Comparison of ENCODE assay signal across 24 cellular contexts in the genomic region with DNA sequence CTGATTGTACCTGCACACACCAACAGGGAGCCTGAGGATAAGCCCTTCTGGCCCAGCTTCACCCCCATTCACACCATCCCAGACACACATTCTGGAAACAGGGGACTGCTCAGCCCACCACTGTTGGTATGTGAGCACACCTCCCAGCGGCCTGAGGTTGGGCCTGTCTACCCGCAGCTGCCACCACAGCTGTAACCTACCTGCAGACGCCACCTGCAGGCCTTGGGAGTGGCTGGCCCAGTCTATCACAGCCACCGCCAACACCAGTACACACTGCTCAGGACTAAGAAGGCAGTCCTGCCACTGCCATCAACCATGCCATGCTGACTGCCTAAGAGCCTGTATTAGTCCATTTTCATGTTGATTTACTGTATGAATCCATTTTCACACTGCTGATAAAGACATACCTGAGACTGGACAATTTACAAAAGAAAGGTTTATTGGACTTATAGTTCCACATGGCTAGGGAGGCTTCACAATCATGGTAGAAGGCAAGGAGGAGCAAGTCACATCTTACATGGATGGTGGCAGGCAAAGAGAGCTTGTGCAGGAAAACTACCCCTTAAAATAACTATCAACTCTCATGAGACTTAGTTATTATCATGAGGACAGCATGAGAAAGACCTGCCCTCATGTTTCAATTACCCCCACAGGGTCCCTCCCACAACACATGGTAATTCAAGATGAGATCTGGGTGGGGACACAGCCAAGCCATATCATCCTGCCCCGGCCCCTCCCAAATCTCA. TPM values are rescaled to one million over a fixed set of nuclear protein-coding genes. Genes with fewer than 3 reads are reported as not detected.
A peak's percentile ranks its signal among the peaks of the same experiment; 100 is the strongest.
DNase-seq lines count a peak whose midpoint lies in the region; ATAC-seq, FAIRE-seq and TF ChIP-seq lines count a peak whose summit lies in the region.
"Had no signal": no experiment of that assay in that cellular context is flagged by ENCODE, and none has a peak within 500 bp of the region (broad histone marks: within the 10 kb centered on the region; RNA-seq: fewer than 3 reads in every experiment).

No MANE protein-coding gene starts in this region.

- peaks cover 0 to 8% (median 3%) of the 10 kb centered on the region in 4 experiments; a peak in 4 of 7 replicates for H3K4me1 ChIP-seq in H1 (replicated peaks in 1 of 4; ENCODE audit: control insufficient read depth in 3 of 4, insufficient read depth in 4 of 4, low read length in 3 of 4)
- H3K4me1 ChIP-seq: pancreas had no signal

- no peak overlapping the region for H2BK20ac ChIP-seq in H1 (ENCODE audit: low read length)

- no peak overlapping the region for H2BK120ac ChIP-seq in H1 (replicated peaks; ENCODE audit: low read depth, low read length)

- peak; percentile 43 to 70 (median 60) for TF ChIP-seq CTCF in H1 (IDR thresholded peaks at IDR 0.05; ENCODE audit: control extremely low read depth in 1 of 3, insufficient read depth in 1 of 3, low read depth in 1 of 3, low read length in 3 of 3)

- WGBS in H1 (ENCODE audit: extremely low coverage in 1 of 2, insufficient coverage in 1 of 2, insufficient read length in 1 of 2, insufficient replicate concordance in 2 of 2, low coverage in 1 of 2, low lambda C conversion rate in 2 of 2, missing lambda C conversion rate in 1 of 2), 2 experiments = 90% methylated on average over 5 of the region's 5 CpGs; no CpG with 5 or more reads in 1 of the 2 experiments

- no peak for FAIRE-seq in H1 (lab: Jason Lieb, UNC)
- FAIRE-seq: pancreas had no signal

- peak overlapping the region; percentile 39; the same call in 1 of the 2 replicates for H2AK5ac ChIP-seq in H1 (ENCODE audit: low read depth, low read length)

- H2BK12ac ChIP-seq in H1 (ENCODE audit: low read depth, low read length) = no peak overlapping the region

- H3K27me3 Mint-ChIP-seq in natural killer cell treated with Interleukin-12 subunit alpha and Interleukin-12 subunit beta and Interleukin-15 and Interleukin-18, amount 100 ng/mL, for 72 hours = no peaks in the 10 kb centered on the region
- H3K27me3 Mint-ChIP-seq: activated naive CD8-positive, alpha-beta T cell treated with anti-CD3 and anti-CD28 coated beads, Interleukin-2, amount 10 ng/mL, durations not matched to agents 7 days and 5 days had no signal

- H3K27me3 ChIP-seq in H7 (ENCODE audit: control insufficient read depth, insufficient read depth, low read length) = no peaks in the 10 kb centered on the region
- H3K27me3 ChIP-seq in H1 (replicated peaks in 1 of 4; ENCODE audit: control insufficient read depth in 3 of 4, extremely low read depth in 1 of 4, insufficient read depth in 3 of 4, low read length in 3 of 4) = no peaks in the 10 kb centered on the region
- H3K27me3 ChIP-seq: heart left ventricle, pancreas, right atrium auricular region had no signal

- peak; percentile 45 for DNase-seq in DMS53 (lab: John Stamatoyannopoulos, UW)
- no peak for DNase-seq in DMS53 treated with DMSO at 0.1 percent for 48 hours (lab: John Stamatoyannopoulos, UW; ENCODE audit: unreplicated experiment)
- DNase-seq in H7 = peak; percentile 23
- DNase-seq in H1 (ENCODE audit: low read depth in 1 of 2, low spot score in 2 of 2) = peak in 1 of 2 experiments; percentile 55
- no peak for DNase-seq in natural killer cell treated with Interleukin-12 subunit alpha and Interleukin-12 subunit beta and Interleukin-15 and Interleukin-18, amount 100 ng/mL, for 72 hours (ENCODE audit: low spot score)
- DNase-seq in amygdala (lab: John Stamatoyannopoulos, UW) = no peak
- no peak for DNase-seq in activated CD8-positive, alpha-beta memory T cell treated with anti-CD3 and anti-CD28 coated beads, Interleukin-2, amount 50 U/mL, for 48 hours
- DNase-seq: activated naive CD8-positive, alpha-beta T cell treated with anti-CD3 and anti-CD28 coated beads, Interleukin-2, amount 10 ng/mL, durations not matched to agents 7 days and 5 days; DMS79 treated with DMSO at 0.1 percent for 48 hours; HCEC 1CT; heart left ventricle; NCI-H1048; NCI-H187 treated with DMSO at 0.1 percent for 48 hours; NCI-H69; pancreas; stimulated activated CD4-positive, alpha-beta T cell treated with anti-CD3 and anti-CD28 coated beads, Interleukin-4, amount 100 ng/mL, for 1 hour; stimulated activated naive CD4-positive, alpha-beta T cell had no signal

- no peaks in the 10 kb centered on the region for H3K23me2 ChIP-seq in H1 (ENCODE audit: low read depth, low read length)

- no peak overlapping the region for H2BK5ac ChIP-seq in H1 (ENCODE audit: low read depth, low read length)

- H3K9me3 ChIP-seq in H1 (ENCODE audit: insufficient read depth in 2 of 2, low read depth in 1 of 2, low read length in 1 of 2) = peaks cover 16 to 17% of the 10 kb centered on the region in 2 experiments
- H3K9me3 ChIP-seq: heart left ventricle, pancreas, right atrium auricular region had no signal

- H3K4me3 ChIP-seq in H7 (ENCODE audit: insufficient read depth, low read depth, low read length) (no peak overlapping the region), H1 (ENCODE audit: extremely low read depth in 1 of 4, insufficient read depth in 2 of 4, low read depth in 3 of 4, low read length in 4 of 4) (no peak overlapping the region)
- H3K4me3 ChIP-seq: heart left ventricle, pancreas, right atrium auricular region had no signal

- H3K56ac ChIP-seq in H1 (replicated peaks; ENCODE audit: insufficient read length, low read depth, low read length) = no peak overlapping the region

- peaks cover 12 to 20% of the 10 kb centered on the region in 2 experiments for H4K20me1 ChIP-seq in H1 (replicated peaks in 1 of 2; ENCODE audit: control insufficient read depth in 1 of 2, insufficient read depth in 2 of 2, low read length in 2 of 2)

- POLR2A ChIA-PET in H1 (lab: Charles Lee; ENCODE audit: partially characterized antibody) = no interaction called here

- H3K4me1 Mint-ChIP-seq in natural killer cell treated with Interleukin-12 subunit alpha and Interleukin-12 subunit beta and Interleukin-15 and Interleukin-18, amount 100 ng/mL, for 72 hours (ENCODE audit: low read depth in 2 of 2) = peaks cover 58 to 63% of the 10 kb centered on the region in 2 donors
- H3K4me1 Mint-ChIP-seq: nephron had no signal

- no peak overlapping the region for H3K27ac Mint-ChIP-seq in natural killer cell treated with Interleukin-12 subunit alpha and Interleukin-12 subunit beta and Interleukin-15 and Interleukin-18, amount 100 ng/mL, for 72 hours
- H3K27ac Mint-ChIP-seq: activated naive CD8-positive, alpha-beta T cell treated with anti-CD3 and anti-CD28 coated beads, Interleukin-2, amount 10 ng/mL, durations not matched to agents 7 days and 5 days; T-helper 2 cell treated with Interferon-gamma antibody and Interleukin-4, amounts not matched to agents 5 μg/mL and 100 μg/mL, for 36 hours had no signal

- TF ChIP-seq RAD21 in H1 (IDR thresholded peaks at IDR 0.05 in 1 of 2, conservative IDR thresholded peaks at IDR 0.05 in 1 of 2; ENCODE audit: low read depth in 2 of 2, low read length in 2 of 2) = peak; percentile 26 to 50; a peak in 3 of 4 replicates

- CTCF ChIA-PET in H1 (lab: Charles Lee; ENCODE audit: partially characterized antibody) = interaction anchor here (0.7 to 2.5 kb wide), 8 partner anchors 8 to 205 kb away, joined by 3 to 11 read pairs (median 4); a partner anchor contains a TSS

- H3K4me3 Mint-ChIP-seq in natural killer cell treated with Interleukin-12 subunit alpha and Interleukin-12 subunit beta and Interleukin-15 and Interleukin-18, amount 100 ng/mL, for 72 hours = no peak overlapping the region
- H3K4me3 Mint-ChIP-seq: activated naive CD8-positive, alpha-beta T cell treated with anti-CD3 and anti-CD28 coated beads, Interleukin-2, amount 10 ng/mL, durations not matched to agents 7 days and 5 days; nephron; T-helper 2 cell treated with Interferon-gamma antibody and Interleukin-4, amounts not matched to agents 5 μg/mL and 100 μg/mL, for 36 hours had no signal

- H3K23ac ChIP-seq in H1 (ENCODE audit: insufficient read length) = no peak overlapping the region

- H4K5ac ChIP-seq in H1 (ENCODE audit: insufficient read length, low read depth, low read length) = no peak overlapping the region

- peaks cover 18 to 95% of the 10 kb centered on the region in 2 experiments for H3K79me2 ChIP-seq in H1 (ENCODE audit: control insufficient read depth in 1 of 2, insufficient read depth in 2 of 2, low read length in 2 of 2)

- no peak overlapping the region for H3K9ac ChIP-seq in H1 (replicated peaks in 1 of 4; ENCODE audit: extremely low read depth in 1 of 4, low read depth in 3 of 4, low read length in 3 of 4)

- TF ChIP-seq EP300 in H1 (IDR thresholded peaks at IDR 0.05; ENCODE audit: borderline replicate concordance in 1 of 2, low read depth in 2 of 2, low read length in 2 of 2) = no peak

- no peak overlapping the region for H4K91ac ChIP-seq in H1 (replicated peaks; ENCODE audit: insufficient read length, low read length)

- H4K8ac ChIP-seq in H1 (ENCODE audit: extremely low read depth, insufficient read depth, low read length) = no peak overlapping the region

- H3K36me3 ChIP-seq in H7 (replicated peaks; ENCODE audit: control insufficient read depth, insufficient read depth, low read length) = peaks cover 1% of the 10 kb centered on the region
- peaks cover 0 to 17% (median 6%) of the 10 kb centered on the region in 4 experiments; a peak in 4 of 8 replicates for H3K36me3 ChIP-seq in H1 (ENCODE audit: control insufficient read depth in 2 of 4, insufficient read depth in 4 of 4, low read length in 3 of 4)
- H3K36me3 ChIP-seq: pancreas, right atrium auricular region had no signal

- peaks cover 14% of the 10 kb centered on the region for H3K36me3 Mint-ChIP-seq in natural killer cell treated with Interleukin-12 subunit alpha and Interleukin-12 subunit beta and Interleukin-15 and Interleukin-18, amount 100 ng/mL, for 72 hours

- no peak overlapping the region for H3K14ac ChIP-seq in H1 (ENCODE audit: insufficient read length)

- H3K4me2 ChIP-seq in H1 (ENCODE audit: insufficient read depth in 1 of 2, low read depth in 2 of 2, low read length in 2 of 2) = no peak overlapping the region

- H3K79me1 ChIP-seq in H1 (ENCODE audit: low read depth, low read length) = peaks cover 2% of the 10 kb centered on the region

- ATAC-seq in natural killer cell treated with Interleukin-12 subunit alpha and Interleukin-12 subunit beta and Interleukin-15 and Interleukin-18, amount 100 ng/mL, for 72 hours = peak; percentile 32 to 33
- ATAC-seq in GM21367 (IDR thresholded peaks at IDR 0.05; ENCODE audit: unreplicated experiment) = no peak
- ATAC-seq: left lobe of liver, pancreas, SK-N-SH treated with all-trans-retinoic acid at 6 μM for 48 hours had no signal

- no peak overlapping the region for H3K18ac ChIP-seq in H1 (ENCODE audit: extremely low read depth, low read length)

- H3K27ac ChIP-seq in H1 (ENCODE audit: low read depth, low read length) = no peak overlapping the region
- H3K27ac ChIP-seq: 22Rv1, heart left ventricle, pancreas, right atrium auricular region had no signal

- H3K4ac ChIP-seq in H1 (replicated peaks; ENCODE audit: insufficient read length, low read depth, low read length) = no peak overlapping the region

- no peak for TF ChIP-seq POLR2A in H1 (IDR thresholded peaks at IDR 0.05; ENCODE audit: control extremely low read depth in 1 of 2, low read depth in 2 of 2, low read length in 2 of 2)

- H2BK15ac ChIP-seq in H1 (ENCODE audit: low read length) = no peak overlapping the region

- no peaks in the 10 kb centered on the region for H3K9me3 Mint-ChIP-seq in natural killer cell treated with Interleukin-12 subunit alpha and Interleukin-12 subunit beta and Interleukin-15 and Interleukin-18, amount 100 ng/mL, for 72 hours

- H2AFZ ChIP-seq in H1 (ENCODE audit: low read length) = no peak overlapping the region

RNA-seq across cellular contexts. Expression of a gene that starts 30.6 kb away (rescaled TPM):
- total RNA-seq in H7 (2014; rRNA removed; shearing (Covaris generic)) = 12.3 and 36.3 TPM in 2 replicates
- total RNA-seq in H1 (2021; fragmentation: NEBNext Ultra II Directional; extraction: Animal tissue kit (Norgen Biotek cat#: 25700)) = 79.3 and 87.9 TPM in 2 replicates
- 16.7 and 17.8 TPM in 2 replicates for polyA plus RNA-seq in H1 (2011; rRNA removed)
- polyA plus RNA-seq in H1 (2011; cell fraction: cytosol; rRNA removed) = 34.3 TPM
- polyA plus RNA-seq in H1 (2011; cell fraction: nucleus; rRNA removed) = 15.5 TPM
- polyA plus RNA-seq in H1 (2012, experiment 1 of 2) = 55.5 to 73.7 TPM (median 55.6 TPM) in 4 replicates
- 2.3 TPM for polyA plus RNA-seq in H1 (2012, experiment 2 of 2)
- 90.3 TPM for polyA plus RNA-seq in H1 (2013, experiment 1 of 2)
- polyA plus RNA-seq in H1 (2013, experiment 2 of 2) = 87.7 TPM
- polyA minus RNA-seq in H1 (2011; rRNA and poly(A)+ RNA removed) = 36.1 and 44.6 TPM in 2 replicates
- polyA minus RNA-seq in H1 (2011; cell fraction: cytosol; rRNA and poly(A)+ RNA removed) = 31.1 TPM
- polyA minus RNA-seq in H1 (2011; cell fraction: nucleus; rRNA and poly(A)+ RNA removed) = 48.7 TPM
- total RNA-seq in natural killer cell treated with Interleukin-12 subunit alpha and Interleukin-12 subunit beta and Interleukin-15 and Interleukin-18, amount 100 ng/mL, for 72 hours = 10 to 100 TPM; 59.9 to 68.5 TPM

RNA-seq across cellular contexts. Expression of a gene that starts 31.0 kb away (rescaled TPM):
- total RNA-seq in H7 (2014; rRNA removed; shearing (Covaris generic)) = 13.1 and 19.0 TPM in 2 replicates
- total RNA-seq in H1 (2021; fragmentation: NEBNext Ultra II Directional; extraction: Animal tissue kit (Norgen Biotek cat#: 25700)) = 19.5 and 20.9 TPM in 2 replicates
- polyA plus RNA-seq in H1 (2011; rRNA removed) = 14.3 and 17.2 TPM in 2 replicates
- polyA plus RNA-seq in H1 (2011; cell fraction: cytosol; rRNA removed) = 33.0 TPM
- polyA plus RNA-seq in H1 (2011; cell fraction: nucleus; rRNA removed) = 5.2 TPM
- polyA plus RNA-seq in H1 (2012, experiment 1 of 2) = 51.3 to 68.4 TPM (median 60.2 TPM) in 4 replicates
- polyA plus RNA-seq in H1 (2012, experiment 2 of 2) = 30.8 TPM
- 29.7 TPM for polyA plus RNA-seq in H1 (2013, experiment 1 of 2)
- 31.4 TPM for polyA plus RNA-seq in H1 (2013, experiment 2 of 2)
- polyA minus RNA-seq in H1 (2011; rRNA and poly(A)+ RNA removed) = 3.9 and 4.5 TPM in 2 replicates
- 5.3 TPM for polyA minus RNA-seq in H1 (2011; cell fraction: cytosol; rRNA and poly(A)+ RNA removed)
- not detected for polyA minus RNA-seq in H1 (2011; cell fraction: nucleus; rRNA and poly(A)+ RNA removed)
- total RNA-seq in natural killer cell treated with Interleukin-12 subunit alpha and Interleukin-12 subunit beta and Interleukin-15 and Interleukin-18, amount 100 ng/mL, for 72 hours = 1 to 10 TPM; 1.7 to 4.9 TPM

Comparison
In these comparisons a context has a peak if more than half of its experiments do, and no peak if none do; other contexts are left out.
1. DNase-seq: peak in DMS53 (single experiment) and H7 (single experiment); none in DMS53 treated with DMSO at 0.1 percent for 48 hours (single experiment), natural killer cell treated with Interleukin-12 subunit alpha and Interleukin-12 subunit beta and Interleukin-15 and Interleukin-18, amount 100 ng/mL, for 72 hours (single experiment), amygdala (0 of 56) and activated CD8-positive, alpha-beta memory T cell treated with anti-CD3 and anti-CD28 coated beads, Interleukin-2, amount 50 U/mL, for 48 hours (single experiment).